10 cellular contexts compared by ENCODE assay signal in genomic region chr11:118001494-118001971, GRCh38. TPM values are rescaled to one million over a fixed set of nuclear protein-coding genes. Genes with fewer than 3 reads are reported as not detected.
DNase-seq lines count a peak whose midpoint lies in the region; ATAC-seq and TF ChIP-seq lines count a peak whose summit lies in the region.
"Had no signal": no experiment of that assay in that cellular context is flagged by ENCODE, and none has a peak within 500 bp of the region (broad histone marks: within the 10 kb centered on the region; RNA-seq: fewer than 3 reads in every experiment).

No MANE protein-coding gene starts in this region.

- no peaks in the 10 kb centered on the region for H3K27me3 Mint-ChIP-seq in activated naive CD4-positive, alpha-beta T cell treated with anti-CD3 and anti-CD28 coated beads, Interleukin-2, amount 50 U/mL, for 24 hours
- no peaks in the 10 kb centered on the region for H3K27me3 Mint-ChIP-seq in activated CD4-positive, alpha-beta memory T cell treated with anti-CD3 and anti-CD28 coated beads, Interleukin-2, amount 10 ng/mL, durations not matched to agents 7 days and 5 days
- no peaks in the 10 kb centered on the region for H3K27me3 Mint-ChIP-seq in stimulated activated naive CD8-positive, alpha-beta T cell treated with anti-CD3 and anti-CD28 coated beads, Interleukin-15, amount 100 ng/mL, for 72 hours

- no peak for DNase-seq in activated naive CD4-positive, alpha-beta T cell treated with anti-CD3 and anti-CD28 coated beads, Interleukin-2, amount 50 U/mL, for 16 hours
- peak; percentile 69 for DNase-seq in activated CD4-positive, alpha-beta memory T cell treated with anti-CD3 and anti-CD28 coated beads, Interleukin-2, amount 10 ng/mL, durations not matched to agents 7 days and 5 days
- no peak for DNase-seq in esophagus squamous epithelium (lab: John Stamatoyannopoulos, UW)
- peak in 1 of 2 donors; percentile 47 for DNase-seq in stimulated activated naive CD8-positive, alpha-beta T cell treated with anti-CD3 and anti-CD28 coated beads, Interleukin-15, amount 100 ng/mL, for 72 hours
- DNase-seq in HPDE6-E6E7 (ENCODE audit: extremely low spot score), result no peak
- no peak for DNase-seq in effector CD8-positive, alpha-beta T cell (lab: John Stamatoyannopoulos, UW)
- DNase-seq in DMS153 (lab: John Stamatoyannopoulos, UW), result no peak
- DNase-seq: NCI-H2227 treated with DMSO at 0.1 percent for 48 hours had no signal

- TF ChIP-seq POLR2A in esophagus squamous epithelium (IDR thresholded peaks at IDR 0.05), result no peak

- WGBS in esophagus squamous epithelium, 2 donors, result 60 to 69% methylated on average over 5 of the region's 5 CpGs

- H3K4me1 Mint-ChIP-seq in activated naive CD4-positive, alpha-beta T cell treated with anti-CD3 and anti-CD28 coated beads, Interleukin-2, amount 50 U/mL, for 24 hours, result peaks cover 89% of the 10 kb centered on the region
- H3K4me1 Mint-ChIP-seq in activated CD4-positive, alpha-beta memory T cell treated with anti-CD3 and anti-CD28 coated beads, Interleukin-2, amount 10 ng/mL, durations not matched to agents 7 days and 5 days, result peaks cover 100% of the 10 kb centered on the region
- H3K4me1 Mint-ChIP-seq in stimulated activated naive CD8-positive, alpha-beta T cell treated with anti-CD3 and anti-CD28 coated beads, Interleukin-15, amount 100 ng/mL, for 72 hours, result peaks cover 100% of the 10 kb centered on the region

- peak; percentile 49 for ATAC-seq in stimulated activated naive CD8-positive, alpha-beta T cell treated with anti-CD3 and anti-CD28 coated beads, Interleukin-15, amount 100 ng/mL, for 72 hours

- peak overlapping the region; percentile 38 for H3K4me3 Mint-ChIP-seq in activated naive CD4-positive, alpha-beta T cell treated with anti-CD3 and anti-CD28 coated beads, Interleukin-2, amount 50 U/mL, for 24 hours
- peak overlapping the region; percentile 58 for H3K4me3 Mint-ChIP-seq in activated CD4-positive, alpha-beta memory T cell treated with anti-CD3 and anti-CD28 coated beads, Interleukin-2, amount 10 ng/mL, durations not matched to agents 7 days and 5 days
- H3K4me3 Mint-ChIP-seq in stimulated activated naive CD8-positive, alpha-beta T cell treated with anti-CD3 and anti-CD28 coated beads, Interleukin-15, amount 100 ng/mL, for 72 hours, result peak overlapping the region; percentile 76 to 79

- H3K9me3 ChIP-seq in esophagus squamous epithelium, result no peaks in the 10 kb centered on the region

- no peaks in the 10 kb centered on the region for H3K27me3 ChIP-seq in esophagus squamous epithelium

- CTCF ChIA-PET in activated CD4-positive, alpha-beta memory T cell treated with anti-CD3 and anti-CD28 coated beads, Interleukin-2, amount 10 ng/mL, durations not matched to agents 7 days and 5 days (lab: Charles Lee), result interaction anchor here (0.7 to 15.4 kb wide), 11 partner anchors 14 to 287 kb away, joined by 3 to 192 read pairs (median 5); partner anchors contain the start of gene IL10RA

- peaks cover 25% of the 10 kb centered on the region for H3K36me3 Mint-ChIP-seq in activated naive CD4-positive, alpha-beta T cell treated with anti-CD3 and anti-CD28 coated beads, Interleukin-2, amount 50 U/mL, for 24 hours
- H3K36me3 Mint-ChIP-seq in activated CD4-positive, alpha-beta memory T cell treated with anti-CD3 and anti-CD28 coated beads, Interleukin-2, amount 10 ng/mL, durations not matched to agents 7 days and 5 days (ENCODE audit: low read depth), result peaks cover 72% of the 10 kb centered on the region

- peaks cover 9% of the 10 kb centered on the region for H3K9me3 Mint-ChIP-seq in activated naive CD4-positive, alpha-beta T cell treated with anti-CD3 and anti-CD28 coated beads, Interleukin-2, amount 50 U/mL, for 24 hours
- peaks cover 8% of the 10 kb centered on the region for H3K9me3 Mint-ChIP-seq in activated CD4-positive, alpha-beta memory T cell treated with anti-CD3 and anti-CD28 coated beads, Interleukin-2, amount 10 ng/mL, durations not matched to agents 7 days and 5 days
- peaks cover 11 to 20% of the 10 kb centered on the region in 2 donors for H3K9me3 Mint-ChIP-seq in stimulated activated naive CD8-positive, alpha-beta T cell treated with anti-CD3 and anti-CD28 coated beads, Interleukin-15, amount 100 ng/mL, for 72 hours

- H3K27ac Mint-ChIP-seq in activated naive CD4-positive, alpha-beta T cell treated with anti-CD3 and anti-CD28 coated beads, Interleukin-2, amount 50 U/mL, for 24 hours, result peak overlapping the region; percentile 53
- peak overlapping the region; percentile 99 for H3K27ac Mint-ChIP-seq in activated CD4-positive, alpha-beta memory T cell treated with anti-CD3 and anti-CD28 coated beads, Interleukin-2, amount 10 ng/mL, durations not matched to agents 7 days and 5 days
- peak overlapping the region; percentile 86 to 95 for H3K27ac Mint-ChIP-seq in stimulated activated naive CD8-positive, alpha-beta T cell treated with anti-CD3 and anti-CD28 coated beads, Interleukin-15, amount 100 ng/mL, for 72 hours

- H3K4me3 ChIP-seq in esophagus squamous epithelium, result no peak overlapping the region

- H3K4me1 ChIP-seq in esophagus squamous epithelium, result peaks cover 0 to 54% (median 16%) of the 10 kb centered on the region in 3 donors

- intact Hi-C loops in esophagus squamous epithelium (cut with DNase I), result no loop called here

- TF ChIP-seq CTCF in esophagus squamous epithelium (IDR thresholded peaks at IDR 0.05), result no peak

- H3K27ac ChIP-seq in esophagus squamous epithelium, result peak overlapping the region; percentile 4 to 89 (median 60)

- POLR2A ChIA-PET in activated CD4-positive, alpha-beta memory T cell treated with anti-CD3 and anti-CD28 coated beads, Interleukin-2, amount 10 ng/mL, durations not matched to agents 7 days and 5 days (lab: Charles Lee), result interaction anchor here (0.8 to 31.5 kb wide), 19 partner anchors 2 to 571 kb away, joined by 3 to 1195 read pairs (median 8); partner anchors contain the start of genes ARCN1 and IL10RA

- H3K36me3 ChIP-seq in esophagus squamous epithelium, result peaks cover 0 to 12% (median 0%) of the 10 kb centered on the region in 3 donors

RNA-seq across cellular contexts. Expression of gene IL10RA, which starts 15.3 kb away (rescaled TPM):
- total RNA-seq in activated CD4-positive, alpha-beta memory T cell treated with anti-CD3 and anti-CD28 coated beads, Interleukin-2, amount 10 ng/mL, durations not matched to agents 7 days and 5 days, result 100 to 1,000 TPM; 286 to 291 TPM
- 10 to 100 TPM in 2 of 4 donors, 1 to 10 TPM in 2; 2.2 to 21.2 (median 11.3) TPM for total RNA-seq in esophagus squamous epithelium
- total RNA-seq: endothelial cell of umbilical vein had no signal

Comparison
In these comparisons a context has a peak if more than half of its experiments do, and no peak if none do; other contexts are left out.
1. RNA of gene IL10RA, which starts 15.3 kb away (total RNA-seq): 286 to 291 TPM in activated CD4-positive, alpha-beta memory T cell treated with anti-CD3 and anti-CD28 coated beads, Interleukin-2, amount 10 ng/mL, durations not matched to agents 7 days and 5 days; 2.2 to 21.2 TPM in esophagus squamous epithelium; every median in the first group is over 10 times any median in the second.
2. Peak in every context shown above with its lines, with median percentiles within 50 percentile points of each other: H3K27ac Mint-ChIP-seq and H3K4me3 Mint-ChIP-seq.